ENCODE assay signal across 23 cellular contexts in the genomic region with DNA sequence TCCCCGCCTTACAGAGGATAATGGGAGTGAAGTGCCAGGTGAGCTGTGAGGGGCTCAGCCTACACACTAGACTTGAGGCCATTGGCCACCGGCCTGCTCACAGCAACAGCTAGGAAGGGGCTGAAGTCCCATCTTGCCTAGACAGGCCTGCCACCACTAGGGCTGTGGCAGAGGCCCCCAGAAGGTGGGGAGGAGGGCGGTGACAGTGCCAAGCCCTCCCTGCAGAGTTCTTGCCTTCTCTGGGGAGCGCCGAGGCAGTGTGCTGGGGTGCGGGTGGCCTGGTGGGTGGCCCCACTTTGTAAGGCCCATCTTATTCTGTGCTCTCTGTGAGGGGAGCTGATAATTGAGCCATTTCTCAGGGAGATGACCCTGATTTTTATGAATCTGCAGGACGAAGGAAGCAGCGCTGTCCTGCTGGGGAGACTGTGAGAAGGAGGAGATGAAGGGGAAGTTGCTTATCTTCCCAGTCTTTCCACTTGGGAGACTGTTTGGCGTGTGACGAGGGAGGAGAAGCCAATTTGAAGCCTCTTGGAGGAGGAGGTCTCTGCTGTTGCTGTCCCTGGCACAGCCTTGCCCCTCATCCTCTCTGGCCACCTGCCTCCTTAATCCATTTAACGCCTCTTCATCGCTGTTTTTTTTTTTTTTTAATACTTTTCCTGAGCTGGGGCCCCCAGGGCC.
A peak's percentile ranks its signal among the peaks of the same experiment; 100 is the strongest.
DNase-seq lines count a peak whose midpoint lies in the region; ATAC-seq and TF ChIP-seq lines count a peak whose summit lies in the region.
"Had no signal": no experiment of that assay in that cellular context is flagged by ENCODE, and none has a peak within 500 bp of the region (broad histone marks: within the 10 kb centered on the region; RNA-seq: fewer than 3 reads in every experiment).

No MANE protein-coding gene starts in this region.

- no peaks in the 10 kb centered on the region for H3K36me3 Mint-ChIP-seq in nephron progenitor cell (ENCODE audit: low read depth)
- H3K36me3 Mint-ChIP-seq in activated CD8-positive, alpha-beta T cell treated with anti-CD3 and anti-CD28 coated beads for 36 hours (ENCODE audit: low read depth) = no peaks in the 10 kb centered on the region
- no peaks in the 10 kb centered on the region for H3K36me3 Mint-ChIP-seq in CD4-positive, alpha-beta T cell (ENCODE audit: low read depth)
- H3K36me3 Mint-ChIP-seq: CD8-positive, alpha-beta memory T cell; IgD-negative memory B cell had no signal

- H3K27ac ChIP-seq in AG04450 (ENCODE audit: low read depth, low read length) = peak overlapping the region; percentile 2
- no peak overlapping the region for H3K27ac ChIP-seq in CD4-positive, alpha-beta T cell (ENCODE audit: low read depth, low read length)
- H3K27ac ChIP-seq: stomach had no signal

- H3K4me3 ChIP-seq in AG04450 (ENCODE audit: low read depth, low read length) = no peak overlapping the region
- H3K4me3 ChIP-seq: stomach had no signal

- intact Hi-C loops in cardiac septum (cut with DNase I) = no loop called here
- intact Hi-C loops in activated CD8-positive, alpha-beta T cell treated with anti-CD3 and anti-CD28 coated beads for 36 hours (cut with micrococcal nuclease) = no loop called here
- intact Hi-C loops in CD4-positive, alpha-beta T cell (cut with DNase I, micrococcal nuclease) = no loop called here

- peak overlapping the region; percentile 45 for H3K4me3 Mint-ChIP-seq in nephron progenitor cell
- no peak overlapping the region for H3K4me3 Mint-ChIP-seq in activated CD8-positive, alpha-beta T cell treated with anti-CD3 and anti-CD28 coated beads for 36 hours
- H3K4me3 Mint-ChIP-seq in CD4-positive, alpha-beta T cell = no peak overlapping the region
- H3K4me3 Mint-ChIP-seq: activated CD4-positive, alpha-beta T cell treated with anti-CD3 and anti-CD28 coated beads for 36 hours; CD8-positive, alpha-beta memory T cell; effector memory CD8-positive, alpha-beta T cell; IgD-negative memory B cell had no signal

- no peaks in the 10 kb centered on the region; the same call in 1 of the 2 replicates for H3K9me3 ChIP-seq in AG04450 (ENCODE audit: control insufficient read depth, insufficient read depth, low read length)
- H3K9me3 ChIP-seq in CD4-positive, alpha-beta T cell (ENCODE audit: control insufficient read depth, low read length) = no peaks in the 10 kb centered on the region
- H3K9me3 ChIP-seq: stomach had no signal

- no peaks in the 10 kb centered on the region for H3K9me3 Mint-ChIP-seq in nephron progenitor cell
- H3K9me3 Mint-ChIP-seq in activated CD8-positive, alpha-beta T cell treated with anti-CD3 and anti-CD28 coated beads for 36 hours = no peaks in the 10 kb centered on the region
- H3K9me3 Mint-ChIP-seq in CD4-positive, alpha-beta T cell = no peaks in the 10 kb centered on the region
- H3K9me3 Mint-ChIP-seq: CD8-positive, alpha-beta memory T cell; effector memory CD8-positive, alpha-beta T cell; IgD-negative memory B cell had no signal

- no peak for ATAC-seq in activated CD8-positive, alpha-beta T cell treated with anti-CD3 and anti-CD28 coated beads for 36 hours
- no peak for ATAC-seq in CD4-positive, alpha-beta T cell (ENCODE audit: poor library complexity)
- ATAC-seq: activated CD4-positive, alpha-beta T cell treated with anti-CD3 and anti-CD28 coated beads for 36 hours; effector memory CD8-positive, alpha-beta T cell had no signal

- no peak for TF ChIP-seq CTCF in AG04450 (IDR thresholded peaks at IDR 0.05; ENCODE audit: low read depth, low read length)
- TF ChIP-seq CTCF in nephron progenitor cell (IDR thresholded peaks at IDR 0.05) = no peak
- TF ChIP-seq CTCF in activated CD8-positive, alpha-beta T cell treated with anti-CD3 and anti-CD28 coated beads for 36 hours (IDR thresholded peaks at IDR 0.05) = no peak
- no peak for TF ChIP-seq CTCF in CD4-positive, alpha-beta T cell (IDR thresholded peaks at IDR 0.05)

- POLR2A ChIA-PET in AG04450 (lab: Yijun Ruan, JAX) = no interaction called here
- POLR2A ChIA-PET in activated CD8-positive, alpha-beta T cell treated with anti-CD3 and anti-CD28 coated beads for 36 hours (lab: Charles Lee) = no interaction called here
- POLR2A ChIA-PET in CD4-positive, alpha-beta T cell (lab: Charles Lee) = no interaction called here

- peaks cover 13% of the 10 kb centered on the region for H3K27me3 ChIP-seq in AG04450 (ENCODE audit: control insufficient read depth, insufficient read depth, low read length)
- no peaks in the 10 kb centered on the region for H3K27me3 ChIP-seq in CD4-positive, alpha-beta T cell (ENCODE audit: control insufficient read depth, insufficient read depth, low read length)

- peak overlapping the region; percentile 98 for H3K27ac Mint-ChIP-seq in nephron progenitor cell
- no peak overlapping the region for H3K27ac Mint-ChIP-seq in activated CD8-positive, alpha-beta T cell treated with anti-CD3 and anti-CD28 coated beads for 36 hours
- no peak overlapping the region for H3K27ac Mint-ChIP-seq in CD4-positive, alpha-beta T cell
- H3K27ac Mint-ChIP-seq: activated CD4-positive, alpha-beta T cell treated with anti-CD3 and anti-CD28 coated beads for 36 hours; CD8-positive, alpha-beta memory T cell; effector memory CD8-positive, alpha-beta T cell; IgD-negative memory B cell had no signal

- CTCF ChIA-PET in AG04450 (lab: Charles Lee) = interaction anchor here (1.3 to 4.0 kb wide), 3 partner anchors 14 to 32 kb away, joined by 3 to 15 read pairs (median 9); no protein-coding TSS in a partner anchor
- CTCF ChIA-PET in activated CD8-positive, alpha-beta T cell treated with anti-CD3 and anti-CD28 coated beads for 36 hours (lab: Charles Lee) = interaction anchor here (1.1 to 1.2 kb wide), 2 partner anchors 15 to 410 kb away, joined by 3 to 5 read pairs; no protein-coding TSS in a partner anchor
- CTCF ChIA-PET in CD4-positive, alpha-beta T cell (lab: Charles Lee) = no interaction called here

- H3K4me1 Mint-ChIP-seq in nephron progenitor cell = peaks cover 78% of the 10 kb centered on the region
- no peaks in the 10 kb centered on the region for H3K4me1 Mint-ChIP-seq in activated CD8-positive, alpha-beta T cell treated with anti-CD3 and anti-CD28 coated beads for 36 hours (ENCODE audit: low read depth)
- H3K4me1 Mint-ChIP-seq in CD4-positive, alpha-beta T cell (ENCODE audit: low read depth) = no peaks in the 10 kb centered on the region
- H3K4me1 Mint-ChIP-seq: activated CD4-positive, alpha-beta T cell treated with anti-CD3 and anti-CD28 coated beads for 36 hours; CD8-positive, alpha-beta memory T cell; IgD-negative memory B cell had no signal

- no peak for DNase-seq in AG04450 (ENCODE audit: low read depth, low spot score)
- DNase-seq in NCI-H524 (lab: John Stamatoyannopoulos, UW) = peak; percentile 94 to 95
- DNase-seq in cardiac septum (ENCODE audit: low spot score) = peak; percentile 70
- no peak for DNase-seq in nephron progenitor cell
- no peak for DNase-seq in AG08395 (ENCODE audit: low spot score)
- no peak for DNase-seq in Ammon's horn (ENCODE audit: low spot score)
- no peak for DNase-seq in activated CD8-positive, alpha-beta T cell treated with anti-CD3 and anti-CD28 coated beads for 36 hours
- DNase-seq in CD4-positive, alpha-beta T cell = no peak
- DNase-seq: ACHN; activated CD4-positive, alpha-beta T cell treated with anti-CD3 and anti-CD28 coated beads for 36 hours; activated CD8-positive, alpha-beta memory T cell treated with anti-CD3 and anti-CD28 coated beads, Interleukin-2, amount 50 U/mL, for 4 hours; activated gamma-delta T cell treated with Interleukin-2 at 50 U/mL for 16 hours; amygdala; CD8-positive, alpha-beta memory T cell; DND-41; effector memory CD8-positive, alpha-beta T cell; GOT3; NCI-H1930; NCI-H510A treated with DMSO at 0.1 percent for 48 hours; stimulated activated CD4-positive, alpha-beta T cell treated with anti-CD3 and anti-CD28 coated beads, Interleukin-1b, Interleukin-23, amount 100 ng/mL, for 48 hours; stomach; T1000 had no signal

- peaks cover 6% of the 10 kb centered on the region for H3K27me3 Mint-ChIP-seq in nephron progenitor cell (ENCODE audit: low read depth, poor library complexity)
- H3K27me3 Mint-ChIP-seq in activated CD8-positive, alpha-beta T cell treated with anti-CD3 and anti-CD28 coated beads for 36 hours = no peaks in the 10 kb centered on the region
- H3K27me3 Mint-ChIP-seq in CD4-positive, alpha-beta T cell = no peaks in the 10 kb centered on the region
- H3K27me3 Mint-ChIP-seq: CD8-positive, alpha-beta memory T cell; IgD-negative memory B cell had no signal

Comparison
In these comparisons a context has a peak if more than half of its experiments do, and no peak if none do; other contexts are left out.
1. DNase-seq: peak in NCI-H524 (2 of 2) and cardiac septum (single experiment); none in AG04450 (single experiment), nephron progenitor cell (single experiment), AG08395 (single experiment), Ammon's horn (single experiment), activated CD8-positive, alpha-beta T cell treated with anti-CD3 and anti-CD28 coated beads for 36 hours (single experiment) and CD4-positive, alpha-beta T cell (0 of 10).